13 cellular contexts compared by ENCODE assay signal in the genomic region with DNA sequence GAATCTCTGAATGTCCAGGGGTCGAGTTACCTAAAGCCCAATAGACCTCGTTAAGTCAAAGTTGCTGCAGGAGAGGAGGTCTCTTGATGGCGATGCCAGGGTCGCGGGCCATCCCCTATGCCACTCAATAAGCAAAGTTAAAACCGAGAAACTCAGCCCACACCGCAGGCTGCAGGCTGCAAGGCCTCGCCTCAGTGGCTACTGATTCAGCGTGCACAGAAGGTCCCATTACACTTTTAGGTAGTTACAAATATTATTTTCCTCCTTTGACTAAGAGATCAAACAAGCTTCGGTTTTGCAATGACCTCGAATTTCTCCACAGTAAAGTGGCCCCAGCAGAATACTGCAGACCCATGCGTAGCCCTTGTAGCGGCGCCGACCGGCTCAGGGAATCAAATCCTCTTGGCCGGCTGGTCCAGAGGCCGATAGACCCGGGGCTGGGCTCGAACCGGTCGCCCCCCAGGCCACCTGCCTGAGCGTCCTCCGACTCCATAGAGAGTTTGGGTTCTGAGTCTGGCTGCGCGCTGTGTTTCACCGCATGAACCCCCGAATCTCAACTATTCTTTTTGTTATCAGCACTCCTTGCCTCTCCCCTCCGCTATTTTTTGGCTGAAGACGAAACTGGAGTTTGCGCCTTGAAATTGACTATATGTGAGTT. TPM values are rescaled to one million over a fixed set of nuclear protein-coding genes. Genes with fewer than 3 reads are reported as not detected.
A peak's percentile ranks its signal among the peaks of the same experiment; 100 is the strongest.
DNase-seq lines count a peak whose midpoint lies in the region; ATAC-seq, FAIRE-seq and TF ChIP-seq lines count a peak whose summit lies in the region.
"Had no signal": no experiment of that assay in that cellular context is flagged by ENCODE, and none has a peak within 500 bp of the region (broad histone marks: within the 10 kb centered on the region; RNA-seq: fewer than 3 reads in every experiment).

No MANE protein-coding gene starts in this region.

- peak overlapping the region; percentile 50 for H3K4me3 Mint-ChIP-seq in HFFc6
- H3K4me3 Mint-ChIP-seq in natural killer cell = peak overlapping the region; percentile 80

- peaks cover 6% of the 10 kb centered on the region for H3K4me1 Mint-ChIP-seq in HFFc6 (ENCODE audit: low read depth)
- H3K4me1 Mint-ChIP-seq in natural killer cell = peaks cover 0 to 6% of the 10 kb centered on the region in 2 donors

- peaks cover 5% of the 10 kb centered on the region for H3K4me1 ChIP-seq in adipocyte (ENCODE audit: control insufficient read depth, insufficient read depth, low read length)
- no peaks in the 10 kb centered on the region for H3K4me1 ChIP-seq in HepG2 (ENCODE audit: insufficient read depth, low read length)

- H4K20me1 ChIP-seq in HepG2 (ENCODE audit: insufficient read depth, low read length) = no peaks in the 10 kb centered on the region

- no peak for TF ChIP-seq EP300 in HepG2 (IDR thresholded peaks at IDR 0.05; ENCODE audit: low read depth in 2 of 2, low read length in 2 of 2)
- TF ChIP-seq EP300 in HepG2 (CRISPR knock-in tag; IDR thresholded peaks at IDR 0.05; ENCODE audit: borderline replicate concordance) = no peak

- peaks cover 36% of the 10 kb centered on the region for H3K27me3 Mint-ChIP-seq in HFFc6 (ENCODE audit: insufficient read depth)
- peaks cover 19 to 24% of the 10 kb centered on the region in 2 donors for H3K27me3 Mint-ChIP-seq in natural killer cell (ENCODE audit: low read depth in 2 of 2)

- no peak for TF ChIP-seq POLR2A in HepG2 (IDR thresholded peaks at IDR 0.05; ENCODE audit: insufficient read depth in 1 of 2, low read depth in 2 of 2, low read length in 2 of 2)

- FAIRE-seq in HepG2 (lab: Jason Lieb, UNC) = no peak

- H3K27ac ChIP-seq in HepG2 (ENCODE audit: extremely low read length, insufficient read depth, low read length) = no peak overlapping the region

- H2AFZ ChIP-seq in HepG2 (ENCODE audit: low read length) = no peak overlapping the region

- H3K9me3 Mint-ChIP-seq in HFFc6 (no peaks in the 10 kb centered on the region), natural killer cell (no peaks in the 10 kb centered on the region)

- no peaks in the 10 kb centered on the region for H3K9me3 ChIP-seq in adipocyte (ENCODE audit: control insufficient read depth, low read length)
- no peaks in the 10 kb centered on the region for H3K9me3 ChIP-seq in HepG2 (ENCODE audit: low read length)

- H3K36me3 ChIP-seq in adipocyte (ENCODE audit: control insufficient read depth, insufficient read depth, low read length, severe bottlenecking) (peaks cover 3% of the 10 kb centered on the region), HepG2 (replicated peaks in 1 of 2; ENCODE audit: control insufficient read depth in 1 of 2, insufficient read depth in 2 of 2, low read length in 2 of 2) (no peaks in the 10 kb centered on the region)

- H3K27me3 ChIP-seq in adipocyte (replicated peaks; ENCODE audit: control insufficient read depth, insufficient read depth, low read length) = peaks cover 20% of the 10 kb centered on the region
- H3K27me3 ChIP-seq in HepG2 (ENCODE audit: control insufficient read depth in 1 of 2, insufficient read depth in 2 of 2, low read length in 2 of 2) = peaks cover 1 to 27% of the 10 kb centered on the region in 2 experiments; a peak in 2 of 5 replicates

- CTCF ChIA-PET in HepG2 (lab: Yijun Ruan, JAX; ENCODE audit: low intra/inter-chr PET ratio, low total read pairs) = no interaction called here

- TF ChIP-seq CTCF in GM13977 (IDR thresholded peaks at IDR 0.05; ENCODE audit: extremely low read depth, insufficient read depth, missing control alignments) = no peak
- no peak for TF ChIP-seq CTCF in HFFc6 (IDR thresholded peaks at IDR 0.05)
- no peak for TF ChIP-seq CTCF in natural killer cell (IDR thresholded peaks at IDR 0.05)
- no peak for TF ChIP-seq CTCF in HepG2 (CRISPR knock-in tag; IDR thresholded peaks at IDR 0.05)

- intact Hi-C loops in natural killer cell (cut with micrococcal nuclease) = no loop called here
- intact Hi-C loops in HepG2 (cut with micrococcal nuclease; ENCODE audit: unreplicated experiment) = no loop called here

- H3K4me3 ChIP-seq in adipocyte (ENCODE audit: low read length) = peak overlapping the region; percentile 41
- H3K4me3 ChIP-seq in HepG2 (replicated peaks in 1 of 3; ENCODE audit: insufficient read depth in 1 of 3, low read depth in 2 of 3, low read length in 3 of 3) = no peak overlapping the region

- DNase-seq in GM13977 (ENCODE audit: low spot score) (peak; percentile 52), HFFc6 (no peak), adipocyte (ENCODE audit: low read depth) (no peak), natural killer cell (no peak), NK-92 (lab: John Stamatoyannopoulos, UW; ENCODE audit: unreplicated experiment) (no peak), HepG2 (ENCODE audit: low spot score) (no peak), germinal center (ENCODE audit: low spot score) (no peak), COLO829 (ENCODE audit: low spot score) (no peak)
- DNase-seq: DMS79 treated with DMSO at 0.1 percent for 48 hours, GOT3, SHP77 had no signal

- 83% methylated on average over 27 of the region's 31 CpGs for WGBS in HepG2 (ENCODE audit: low lambda C conversion rate)

- BruUV-seq in HepG2 (replicated peaks; lab: Mats Ljungman, UMichigan) = no TSS peak

- H3K4me2 ChIP-seq in HepG2 (ENCODE audit: low read depth, low read length) = no peak overlapping the region

- in situ Hi-C loops in GM13977 (cut with MboI; ENCODE audit: low pct_unique_long_range_greater_than_20kb, low sequenced_read_pairs, unreplicated experiment) = no loop called here
- in situ Hi-C loops in HepG2 (cut with HindIII; ENCODE audit: extremely low pct_ligation_motif_present, low pct_unique_long_range_greater_than_20kb) = no loop called here

- H3K36me3 Mint-ChIP-seq in HFFc6 (ENCODE audit: low read depth) = 0 out of 2 replicates have a peak, but pooled peaks cover 3% of the 10 kb centered on the region
- no peaks in the 10 kb centered on the region for H3K36me3 Mint-ChIP-seq in natural killer cell

- no peak overlapping the region for H3K9ac ChIP-seq in adipocyte (ENCODE audit: low read length)
- H3K9ac ChIP-seq in HepG2 (ENCODE audit: insufficient read depth, low read depth, low read length) = no peak overlapping the region

- POLR2A ChIA-PET in HepG2 (lab: Yijun Ruan, JAX) = no interaction called here

- H3K79me2 ChIP-seq in HepG2 (ENCODE audit: insufficient read depth, low read length) = no peaks in the 10 kb centered on the region

- ATAC-seq in natural killer cell = no peak
- ATAC-seq in HepG2 = no peak

- no peak for TF ChIP-seq RAD21 in HepG2 (CRISPR knock-in tag; IDR thresholded peaks at IDR 0.05)

- no peak overlapping the region for H3K27ac Mint-ChIP-seq in HFFc6
- no peak overlapping the region for H3K27ac Mint-ChIP-seq in natural killer cell

TF ChIP-seq in HepG2, 621 proteins besides CTCF, POLR2A, EP300 and RAD21 (continues in another document):
- TF ChIP-seq NFKB2 (CRISPR knock-in tag; IDR thresholded peaks at IDR 0.05; ENCODE audit: borderline replicate concordance) (no peak), SP4 (CRISPR knock-in tag; IDR thresholded peaks at IDR 0.05) (no peak), ZNF143 (CRISPR knock-in tag; IDR thresholded peaks at IDR 0.05) (no peak)
- TF ChIP-seq, protein P1, sequence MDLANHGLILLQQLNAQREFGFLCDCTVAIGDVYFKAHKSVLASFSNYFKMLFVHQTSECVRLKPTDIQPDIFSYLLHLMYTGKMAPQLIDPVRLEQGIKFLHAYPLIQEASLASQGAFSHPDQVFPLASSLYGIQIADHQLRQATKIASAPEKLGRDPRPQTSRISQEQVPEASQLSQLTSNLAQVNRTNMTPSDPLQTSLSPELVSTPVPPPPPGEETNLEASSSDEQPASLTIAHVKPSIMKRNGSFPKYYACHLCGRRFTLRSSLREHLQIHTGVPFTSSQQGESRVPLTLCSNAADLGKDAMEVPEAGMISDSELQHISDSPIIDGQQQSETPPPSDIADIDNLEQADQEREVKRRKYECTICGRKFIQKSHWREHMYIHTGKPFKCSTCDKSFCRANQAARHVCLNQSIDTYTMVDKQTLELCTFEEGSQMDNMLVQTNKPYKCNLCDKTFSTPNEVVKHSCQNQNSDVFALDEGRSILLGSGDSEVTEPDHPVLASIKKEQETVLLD (CRISPR knock-in tag; IDR thresholded peaks at IDR 0.05; ENCODE audit: low read depth) = no peak
- TF ChIP-seq, protein P2, sequence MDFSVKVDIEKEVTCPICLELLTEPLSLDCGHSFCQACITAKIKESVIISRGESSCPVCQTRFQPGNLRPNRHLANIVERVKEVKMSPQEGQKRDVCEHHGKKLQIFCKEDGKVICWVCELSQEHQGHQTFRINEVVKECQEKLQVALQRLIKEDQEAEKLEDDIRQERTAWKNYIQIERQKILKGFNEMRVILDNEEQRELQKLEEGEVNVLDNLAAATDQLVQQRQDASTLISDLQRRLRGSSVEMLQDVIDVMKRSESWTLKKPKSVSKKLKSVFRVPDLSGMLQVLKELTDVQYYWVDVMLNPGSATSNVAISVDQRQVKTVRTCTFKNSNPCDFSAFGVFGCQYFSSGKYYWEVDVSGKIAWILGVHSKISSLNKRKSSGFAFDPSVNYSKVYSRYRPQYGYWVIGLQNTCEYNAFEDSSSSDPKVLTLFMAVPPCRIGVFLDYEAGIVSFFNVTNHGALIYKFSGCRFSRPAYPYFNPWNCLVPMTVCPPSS (IDR thresholded peaks at IDR 0.05) = no peak

RNA-seq across cellular contexts. Expression of gene C1QL3, which starts 2.3 kb away (rescaled TPM):
- not detected for total RNA-seq in HFFc6 (2021; fragmentation: NEBNext Ultra II Directional; extraction: Animal tissue kit (Norgen Biotek cat#: 25700))
- total RNA-seq in natural killer cell (under 1 TPM in 1 of 3 donors, not detected in 2; 0.29 TPM), HepG2 (2016; rRNA removed; fragmentation: Illumina TruSeq; extraction: Trizol) (not detected in 2 replicates)
- total RNA-seq in HepG2 (2016; cell fraction: cytosol; rRNA removed; fragmentation: Illumina TruSeq; extraction: Trizol; ENCODE audit: low read depth) = not detected in 2 replicates
- total RNA-seq in HepG2 (2016; cell fraction: insoluble cytoplasmic fraction; rRNA removed; fragmentation: Illumina TruSeq; extraction: Trizol) = not detected in 2 replicates
- not detected in 2 replicates for total RNA-seq in HepG2 (2016; cell fraction: membrane; rRNA removed; fragmentation: Illumina TruSeq; extraction: Trizol)
- total RNA-seq in HepG2 (2016; cell fraction: nucleus; rRNA removed; fragmentation: Illumina TruSeq; extraction: Trizol) = not detected in 2 replicates
- not detected in 2 replicates for polyA plus RNA-seq in HepG2 (2011; rRNA removed)
- polyA plus RNA-seq in HepG2 (2011; cell fraction: cytosol; rRNA removed) = not detected in 2 replicates
- not detected in 2 replicates for polyA plus RNA-seq in HepG2 (2011; cell fraction: nucleus; rRNA removed)
- 0.07 and 0.13 TPM in 2 replicates for polyA plus RNA-seq in HepG2 (2012)
- not detected in 2 replicates for polyA plus RNA-seq in HepG2 (2016; cell fraction: cytosol; fragmentation: Illumina TruSeq; extraction: Trizol; ENCODE audit: low read depth)
- not detected in 2 replicates for polyA plus RNA-seq in HepG2 (2016; cell fraction: insoluble cytoplasmic fraction; fragmentation: Illumina TruSeq; extraction: Trizol; ENCODE audit: low read depth)
- polyA plus RNA-seq in HepG2 (2016; cell fraction: membrane; fragmentation: Illumina TruSeq; extraction: Trizol; ENCODE audit: low read depth) = not detected in 2 replicates
- not detected in 2 replicates for polyA plus RNA-seq in HepG2 (2016; cell fraction: nucleus; fragmentation: Illumina TruSeq; extraction: Trizol; ENCODE audit: insufficient read depth, low read depth)
- not detected in 2 replicates for polyA minus RNA-seq in HepG2 (2011; rRNA and poly(A)+ RNA removed; ENCODE audit: low replicate concordance)
- not detected in 2 replicates for polyA minus RNA-seq in HepG2 (2011; cell fraction: cytosol; rRNA and poly(A)+ RNA removed)
- not detected in 2 replicates for polyA minus RNA-seq in HepG2 (2011; cell fraction: nucleus; rRNA and poly(A)+ RNA removed)
- total RNA-seq: myocyte had no signal
- polyA plus RNA-seq: esophagus had no signal
